In genomic region chr5:127958421-127959011, GRCh38 we compare ENCODE assay signal across 10 cellular contexts.
DNase-seq lines count a peak whose midpoint lies in the region; ATAC-seq and TF ChIP-seq lines count a peak whose summit lies in the region.
"Had no signal": no experiment of that assay in that cellular context is flagged by ENCODE, and none has a peak within 500 bp of the region (broad histone marks: within the 10 kb centered on the region; RNA-seq: fewer than 3 reads in every experiment).

No MANE protein-coding gene starts in this region.

- H3K9me3 ChIP-seq in BLaER1 (no peaks in the 10 kb centered on the region), HEK293 (ENCODE audit: control insufficient read depth, insufficient read depth, low read depth, low read length) (no peaks in the 10 kb centered on the region), Panc1 (ENCODE audit: control insufficient read depth, insufficient read depth, low read depth, low read length) (no peaks in the 10 kb centered on the region), lower lobe of right lung (no peaks in the 10 kb centered on the region)

- H3K4me3 ChIP-seq in BLaER1: no peak overlapping the region
- H3K4me3 ChIP-seq in HEK293 (ENCODE audit: low read depth, low read length): no peak overlapping the region
- peak overlapping the region in 1 of 2 experiments; percentile 6; a peak in 1 of 4 replicates for H3K4me3 ChIP-seq in Panc1 (ENCODE audit: low read depth in 2 of 2, low read length in 2 of 2)
- no peak overlapping the region for H3K4me3 ChIP-seq in lower lobe of right lung

- no TSS peak for BruUV-seq in Panc1 (replicated peaks; lab: Mats Ljungman, UMichigan)

- CTCF ChIA-PET in HEK293 (lab: Yijun Ruan, JAX) (interaction anchor here (1.0 kb wide), 2 partner anchors 50 to 141 kb away, joined by 3 read pairs; no protein-coding TSS in a partner anchor), Panc1 (lab: Charles Lee) (no interaction called here)

- DNase-seq in Panc1 (ENCODE audit: low read depth, low spot score) (no peak), lower lobe of right lung (no peak), iPS-NIHi11 (ENCODE audit: low spot score) (no peak), middle frontal gyrus (ENCODE audit: extremely low spot score, low spot score) (no peak)
- DNase-seq: activated CD4-positive, alpha-beta T cell treated with anti-CD3 and anti-CD28 coated beads, Interleukin-2, amount 50 U/mL, for 4 hours had no signal

- H3K36me3 ChIP-seq in BLaER1: no peaks in the 10 kb centered on the region
- no peaks in the 10 kb centered on the region for H3K36me3 ChIP-seq in HEK293 (ENCODE audit: control insufficient read depth in 2 of 2, insufficient read depth in 1 of 2, low read length in 2 of 2)
- H3K36me3 ChIP-seq in Panc1 (ENCODE audit: control insufficient read depth, insufficient read depth, low read length): no peaks in the 10 kb centered on the region
- H3K36me3 ChIP-seq in lower lobe of right lung: no peaks in the 10 kb centered on the region

- H3K4me2 ChIP-seq in BLaER1: peak overlapping the region; percentile 77

- H3K4me1 ChIP-seq in BLaER1 (peaks cover 41% of the 10 kb centered on the region), HEK293 (ENCODE audit: control insufficient read depth, insufficient read depth, low read length) (peaks cover 23% of the 10 kb centered on the region), Panc1 (ENCODE audit: control insufficient read depth, insufficient read depth, low read length) (peaks cover 7% of the 10 kb centered on the region), lower lobe of right lung (peaks cover 34% of the 10 kb centered on the region)

- TF ChIP-seq CTCF in HEK293 (tag by site-specific recombination; IDR thresholded peaks at IDR 0.05) (no peak), Panc1 (IDR thresholded peaks at IDR 0.05) (no peak), lower lobe of right lung (IDR thresholded peaks at IDR 0.05) (no peak)

- no peaks in the 10 kb centered on the region for H4K20me1 ChIP-seq in BLaER1

- ATAC-seq in Panc1: 0 out of 2 replicates have a peak, but pooled peaks have one; percentile 48
- peak; percentile 63 to 88 for ATAC-seq in lower lobe of right lung
- no peak for ATAC-seq in GM19035 (IDR thresholded peaks at IDR 0.05; ENCODE audit: unreplicated experiment)
- ATAC-seq in GM18873 (IDR thresholded peaks at IDR 0.05; ENCODE audit: low FRiP score, unreplicated experiment): no peak
- ATAC-seq: activated naive CD4-positive, alpha-beta T cell treated with anti-CD3 and anti-CD28 coated beads, Interleukin-2, amount 50 U/mL, for 72 hours had no signal

- no peak overlapping the region for H3K9ac ChIP-seq in BLaER1

- POLR2A ChIA-PET in HEK293 (lab: Yijun Ruan, JAX): no interaction called here
- POLR2A ChIA-PET in Panc1 (lab: Charles Lee): no interaction called here

- H3K27me3 ChIP-seq in BLaER1 (no peaks in the 10 kb centered on the region), Panc1 (ENCODE audit: control insufficient read depth, insufficient read depth, low read length) (no peaks in the 10 kb centered on the region), lower lobe of right lung (ENCODE audit: low read depth) (no peaks in the 10 kb centered on the region)

- intact Hi-C loops in Panc1 (cut with micrococcal nuclease; ENCODE audit: unreplicated experiment) (no loop called here), lower lobe of right lung (cut with DNase I) (no loop called here)

- in situ Hi-C loops in Panc1 (cut with HindIII; ENCODE audit: low pct_unique_long_range_greater_than_20kb, low sequenced_read_pairs): no loop called here

- H3K27ac ChIP-seq in BLaER1: no peak overlapping the region
- H3K27ac ChIP-seq in HEK293 (ENCODE audit: extremely low read depth, low read depth, low read length): peak overlapping the region; percentile 11; the same call in 1 of the 2 replicates
- H3K27ac ChIP-seq in Panc1 (ENCODE audit: low read length): no peak overlapping the region
- peak overlapping the region; percentile 48 for H3K27ac ChIP-seq in lower lobe of right lung

TF ChIP-seq in HEK293, 187 proteins besides CTCF, POLR2A, EP300 and RAD21:
- TF ChIP-seq, protein P1, sequence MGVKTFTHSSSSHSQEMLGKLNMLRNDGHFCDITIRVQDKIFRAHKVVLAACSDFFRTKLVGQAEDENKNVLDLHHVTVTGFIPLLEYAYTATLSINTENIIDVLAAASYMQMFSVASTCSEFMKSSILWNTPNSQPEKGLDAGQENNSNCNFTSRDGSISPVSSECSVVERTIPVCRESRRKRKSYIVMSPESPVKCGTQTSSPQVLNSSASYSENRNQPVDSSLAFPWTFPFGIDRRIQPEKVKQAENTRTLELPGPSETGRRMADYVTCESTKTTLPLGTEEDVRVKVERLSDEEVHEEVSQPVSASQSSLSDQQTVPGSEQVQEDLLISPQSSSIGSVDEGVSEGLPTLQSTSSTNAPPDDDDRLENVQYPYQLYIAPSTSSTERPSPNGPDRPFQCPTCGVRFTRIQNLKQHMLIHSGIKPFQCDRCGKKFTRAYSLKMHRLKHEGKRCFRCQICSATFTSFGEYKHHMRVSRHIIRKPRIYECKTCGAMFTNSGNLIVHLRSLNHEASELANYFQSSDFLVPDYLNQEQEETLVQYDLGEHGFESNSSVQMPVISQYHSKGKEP (tag by site-specific recombination; IDR thresholded peaks at IDR 0.05): no peak
- TF ChIP-seq ZNF48 (tag by site-specific recombination; IDR thresholded peaks at IDR 0.05): no peak
- TF ChIP-seq ZNF843 (tag by site-specific recombination; IDR thresholded peaks at IDR 0.05): no peak
- no peak for TF ChIP-seq YY2 (tag by site-specific recombination; IDR thresholded peaks at IDR 0.05)
- TF ChIP-seq ZNF544 (tag by site-specific recombination; IDR thresholded peaks at IDR 0.05): no peak
- TF ChIP-seq ZNF776 (tag by site-specific recombination; IDR thresholded peaks at IDR 0.05; ENCODE audit: borderline replicate concordance): no peak
- TF ChIP-seq ZNF266 (tag by site-specific recombination; IDR thresholded peaks at IDR 0.05; ENCODE audit: low read depth): no peak
- no peak for TF ChIP-seq KLF10 (tag by site-specific recombination; IDR thresholded peaks at IDR 0.05)
- TF ChIP-seq ZNF221 (tag by site-specific recombination; IDR thresholded peaks at IDR 0.05; ENCODE audit: borderline replicate concordance): no peak
- TF ChIP-seq ZNF701 (tag by site-specific recombination; IDR thresholded peaks at IDR 0.05): no peak
- no peak for TF ChIP-seq ZNF404 (tag by site-specific recombination; IDR thresholded peaks at IDR 0.05)

Comparison
In these comparisons a context has a peak if more than half of its experiments do, and no peak if none do; other contexts are left out.
1. H3K27ac ChIP-seq: peak in HEK293 (single experiment) and lower lobe of right lung (single experiment); none in BLaER1 (single experiment) and Panc1 (single experiment).
2. ATAC-seq: peak in Panc1 (single experiment) and lower lobe of right lung (2 of 2); none in GM19035 (single experiment) and GM18873 (single experiment).